ENCODE assay signal across 34 cellular contexts in the genomic region with DNA sequence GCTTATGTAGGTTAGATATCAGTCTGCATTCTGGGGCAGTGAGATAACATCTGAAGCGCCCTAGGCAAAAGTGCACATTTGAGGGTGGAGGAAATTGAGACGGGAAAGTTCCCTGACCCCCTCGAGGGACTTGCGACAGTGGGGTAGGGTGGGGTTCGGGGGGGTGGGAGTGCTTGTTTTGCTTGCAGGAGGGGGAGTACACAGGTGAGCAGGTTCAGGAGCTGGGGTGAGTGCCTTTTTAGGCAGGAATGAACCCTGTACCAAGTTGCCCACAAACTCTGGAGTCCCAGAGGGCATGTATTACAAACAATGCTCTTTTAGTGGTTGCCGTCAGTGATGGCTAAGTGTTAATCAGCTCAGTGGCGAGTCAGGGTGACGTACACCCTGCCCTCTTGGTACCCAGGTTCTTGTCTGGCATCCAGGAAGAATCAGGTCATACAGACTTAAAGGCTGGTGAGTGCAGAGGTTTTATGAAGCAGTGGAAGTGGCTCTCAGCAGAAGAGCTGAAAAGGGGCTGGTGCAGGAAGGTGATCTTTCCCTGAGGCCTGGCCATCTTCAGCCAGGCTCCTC. TPM values are rescaled to one million over a fixed set of nuclear protein-coding genes. Genes with fewer than 3 reads are reported as not detected.
A peak's percentile ranks its signal among the peaks of the same experiment; 100 is the strongest.
DNase-seq lines count a peak whose midpoint lies in the region; ATAC-seq and TF ChIP-seq lines count a peak whose summit lies in the region.
"Had no signal": no experiment of that assay in that cellular context is flagged by ENCODE, and none has a peak within 500 bp of the region (broad histone marks: within the 10 kb centered on the region; RNA-seq: fewer than 3 reads in every experiment).

No MANE protein-coding gene starts in this region.

- H3K9me3 ChIP-seq in Caco-2, result no peaks in the 10 kb centered on the region
- H3K9me3 ChIP-seq: BE2C, HAP-1, spleen, thoracic aorta, vagina had no signal

- H3K27ac Mint-ChIP-seq in Caco-2 (ENCODE audit: unreplicated experiment), result peak overlapping the region; percentile 76
- no peak overlapping the region for H3K27ac Mint-ChIP-seq in activated T-helper 17 cell treated with anti-CD3 and anti-CD28 coated beads, Interleukin-2, amount 50 U/mL, for 72 hours
- H3K27ac Mint-ChIP-seq: activated CD8-positive, alpha-beta T cell treated with anti-CD3 and anti-CD28 coated beads, Interleukin-2, amount 10 ng/mL, durations not matched to agents 7 days and 5 days; activated naive CD4-positive, alpha-beta T cell treated with anti-CD3 and anti-CD28 coated beads, Interleukin-2, amount 50 U/mL, for 24 hours; activated T-helper 2 cell treated with anti-CD3 and anti-CD28 coated beads, Interferon-gamma antibody, Interleukin-2, Interleukin-4, amounts not matched to agents 10 μg/mL and 5 μg/mL and 100 μg/mL, durations not matched to agents 14 hours and 24 hours and 36 hours; CD8-positive, alpha-beta memory T cell; memory B cell; stimulated activated naive CD8-positive, alpha-beta T cell treated with anti-CD3 and anti-CD28 coated beads, Interleukin-15, Interleukin-2, amounts not matched to agents 100 ng/mL and 50 ng/mL, for 24 hours had no signal

- H3K36me3 Mint-ChIP-seq in Caco-2 (ENCODE audit: insufficient read depth, unreplicated experiment), result peaks cover 57% of the 10 kb centered on the region
- no peaks in the 10 kb centered on the region for H3K36me3 Mint-ChIP-seq in activated T-helper 17 cell treated with anti-CD3 and anti-CD28 coated beads, Interleukin-2, amount 50 U/mL, for 72 hours (ENCODE audit: low read depth)
- H3K36me3 Mint-ChIP-seq: activated naive CD4-positive, alpha-beta T cell treated with anti-CD3 and anti-CD28 coated beads, Interleukin-2, amount 50 U/mL, for 24 hours; CD8-positive, alpha-beta memory T cell; memory B cell had no signal

- BruUV-seq in Caco-2 (replicated peaks; lab: Mats Ljungman, UMichigan), result TSS peak; percentile 25

- no peak for TF ChIP-seq CTCF in Caco-2 (IDR thresholded peaks at IDR 0.05; ENCODE audit: insufficient read depth in 1 of 2, low read depth in 1 of 2, low read length in 1 of 2, severe bottlenecking in 1 of 2, unreplicated experiment in 1 of 2)

- H3K4me1 ChIP-seq in Caco-2, result peaks cover 65% of the 10 kb centered on the region
- H3K4me1 ChIP-seq: BE2C, HAP-1, vagina had no signal

- H3K4me3 ChIP-seq in Caco-2 (ENCODE audit: low read depth, low read length), result no peak overlapping the region
- H3K4me3 ChIP-seq: HAP-1, spleen, thoracic aorta, vagina had no signal

- H3K9me3 Mint-ChIP-seq in Caco-2 (ENCODE audit: unreplicated experiment), result no peaks in the 10 kb centered on the region
- H3K9me3 Mint-ChIP-seq in activated T-helper 17 cell treated with anti-CD3 and anti-CD28 coated beads, Interleukin-2, amount 50 U/mL, for 72 hours, result no peaks in the 10 kb centered on the region
- H3K9me3 Mint-ChIP-seq: activated naive CD4-positive, alpha-beta T cell treated with anti-CD3 and anti-CD28 coated beads, Interleukin-2, amount 50 U/mL, for 24 hours; activated T-helper 2 cell treated with anti-CD3 and anti-CD28 coated beads, Interferon-gamma antibody, Interleukin-2, Interleukin-4, amounts not matched to agents 10 μg/mL and 5 μg/mL and 100 μg/mL, durations not matched to agents 14 hours and 24 hours and 36 hours; memory B cell; neural crest cell; stimulated activated naive CD8-positive, alpha-beta T cell treated with anti-CD3 and anti-CD28 coated beads, Interleukin-15, Interleukin-2, amounts not matched to agents 100 ng/mL and 50 ng/mL, for 24 hours had no signal

- no peaks in the 10 kb centered on the region for H3K27me3 ChIP-seq in Caco-2 (replicated peaks; ENCODE audit: control insufficient read depth, insufficient read depth, low read length)
- H3K27me3 ChIP-seq: BE2C, spleen, vagina had no signal

- H3K4me3 Mint-ChIP-seq in Caco-2 (ENCODE audit: unreplicated experiment), result peak overlapping the region; percentile 22
- H3K4me3 Mint-ChIP-seq in activated T-helper 17 cell treated with anti-CD3 and anti-CD28 coated beads, Interleukin-2, amount 50 U/mL, for 72 hours, result no peak overlapping the region
- H3K4me3 Mint-ChIP-seq: activated CD8-positive, alpha-beta T cell treated with anti-CD3 and anti-CD28 coated beads, Interleukin-2, amount 10 ng/mL, durations not matched to agents 7 days and 5 days; activated naive CD4-positive, alpha-beta T cell treated with anti-CD3 and anti-CD28 coated beads, Interleukin-2, amount 50 U/mL, for 24 hours; CD8-positive, alpha-beta memory T cell; memory B cell; neural crest cell; stimulated activated naive CD8-positive, alpha-beta T cell treated with anti-CD3 and anti-CD28 coated beads, Interleukin-15, Interleukin-2, amounts not matched to agents 100 ng/mL and 50 ng/mL, for 24 hours had no signal

- DNase-seq in Caco-2 (no peak), LHCN-M2 (ENCODE audit: low read depth) (peak; percentile 40), kidney tubule cell (ENCODE audit: low spot score) (peak; percentile 48), nucleus accumbens (lab: John Stamatoyannopoulos, UW) (no peak), NCI-H2171 treated with DMSO at 0.1 percent for 48 hours (lab: John Stamatoyannopoulos, UW) (no peak), mesenteric fat pad (ENCODE audit: low spot score) (no peak)
- no peak for DNase-seq in activated naive CD4-positive, alpha-beta T cell treated with Interleukin-2 at 50 U/mL for 16 hours
- DNase-seq: ACHN; activated CD4-positive, CD25-positive, alpha-beta regulatory T cell treated with anti-CD3 and anti-CD28 coated beads, Interleukin-2, amount 50 U/mL, for 72 hours; activated CD8-positive, alpha-beta T cell treated with anti-CD3 and anti-CD28 coated beads, Interleukin-2, amount 10 ng/mL, durations not matched to agents 7 days and 5 days; amygdala; BE2C; CD8-positive, alpha-beta memory T cell; DMS 273 treated with DMSO at 0.1 percent for 48 hours; hypothalamus; left colon; NCI-H1092; NCI-H1694 treated with DMSO at 0.1 percent for 48 hours; NCI-H526; OCI-M1; right cardiac atrium; Right ventricle myocardium superior; spleen; stimulated activated CD4-positive, alpha-beta T cell treated with anti-CD3 and anti-CD28 coated beads, Interleukin-2, amount 100 ng/mL, for 24 hours; T-helper 2 cell had no signal

- H3K4me1 Mint-ChIP-seq in Caco-2 (ENCODE audit: low read depth, unreplicated experiment), result peaks cover 46% of the 10 kb centered on the region
- peaks cover 13% of the 10 kb centered on the region for H3K4me1 Mint-ChIP-seq in activated T-helper 17 cell treated with anti-CD3 and anti-CD28 coated beads, Interleukin-2, amount 50 U/mL, for 72 hours

- CTCF ChIA-PET in Caco-2 (lab: Charles Lee), result interaction anchor here (1.1 kb wide), 1 partner anchor 13 kb away, joined by 3 read pairs; no protein-coding TSS in a partner anchor

- ATAC-seq in activated T-helper 17 cell treated with anti-CD3 and anti-CD28 coated beads, Interleukin-2, amount 50 U/mL, for 72 hours (replicated peaks), result peak; percentile 53
- ATAC-seq: activated CD8-positive, alpha-beta T cell treated with anti-CD3 and anti-CD28 coated beads, Interleukin-2, amount 10 ng/mL, durations not matched to agents 7 days and 5 days; left colon; right cardiac atrium had no signal

- POLR2A ChIA-PET in Caco-2 (lab: Charles Lee), result no interaction called here

- intact Hi-C loops in Caco-2 (cut with micrococcal nuclease; ENCODE audit: unreplicated experiment), result no loop called here

- no peaks in the 10 kb centered on the region for H3K27me3 Mint-ChIP-seq in Caco-2 (ENCODE audit: insufficient read depth, unreplicated experiment)
- no peaks in the 10 kb centered on the region for H3K27me3 Mint-ChIP-seq in activated T-helper 17 cell treated with anti-CD3 and anti-CD28 coated beads, Interleukin-2, amount 50 U/mL, for 72 hours
- H3K27me3 Mint-ChIP-seq: activated naive CD4-positive, alpha-beta T cell treated with anti-CD3 and anti-CD28 coated beads, Interleukin-2, amount 50 U/mL, for 24 hours; stimulated activated naive CD8-positive, alpha-beta T cell treated with anti-CD3 and anti-CD28 coated beads, Interleukin-15, Interleukin-2, amounts not matched to agents 100 ng/mL and 50 ng/mL, for 24 hours had no signal

- H3K36me3 ChIP-seq in Caco-2 (ENCODE audit: control insufficient read depth, insufficient read depth, low read length), result no peaks in the 10 kb centered on the region
- H3K36me3 ChIP-seq: BE2C, HAP-1, spleen, thoracic aorta, vagina had no signal

RNA-seq across cellular contexts. Expression of a gene that starts 31.7 kb away (rescaled TPM):
- total RNA-seq in Caco-2 (2022) (119 and 120 TPM in 2 replicates), LHCN-M2 (2014; rRNA removed) (1.8 and 2.4 TPM in 2 replicates), mesenteric fat pad (not detected)
- polyA plus RNA-seq in LHCN-M2 (2012), result 0.17 TPM
- not detected for total RNA-seq in activated T-helper 17 cell treated with anti-CD3 and anti-CD28 coated beads, Interleukin-2, amount 50 U/mL, for 72 hours
- total RNA-seq: activated CD8-positive, alpha-beta T cell treated with anti-CD3 and anti-CD28 coated beads, Interleukin-2, amount 10 ng/mL, durations not matched to agents 7 days and 5 days; activated T-helper 2 cell treated with anti-CD3 and anti-CD28 coated beads, Interferon-gamma antibody, Interleukin-2, Interleukin-4, amounts not matched to agents 10 μg/mL and 5 μg/mL and 100 μg/mL, durations not matched to agents 14 hours and 24 hours and 36 hours; CD8-positive, alpha-beta memory T cell; Right ventricle myocardium superior; thoracic aorta had no signal
- polyA plus RNA-seq: CD8-positive, alpha-beta memory T cell; spleen had no signal

RNA-seq across cellular contexts. Expression of a gene that starts 47.1 kb away (rescaled TPM):
- total RNA-seq in Caco-2 (2022), result 96.8 and 101 TPM in 2 replicates
- total RNA-seq in LHCN-M2 (2014; rRNA removed), result 75.9 and 97.7 TPM in 2 replicates
- 12.4 TPM for polyA plus RNA-seq in LHCN-M2 (2012)
- total RNA-seq in activated T-helper 17 cell treated with anti-CD3 and anti-CD28 coated beads, Interleukin-2, amount 50 U/mL, for 72 hours, result 100 to 1,000 TPM in 1 of 2 donors, 10 to 100 TPM in 1; 83.5 to 108 TPM
- 105 TPM for total RNA-seq in mesenteric fat pad

Comparison
In these comparisons a context has a peak if more than half of its experiments do, and no peak if none do; other contexts are left out.
1. DNase-seq: peak in LHCN-M2 (single experiment) and kidney tubule cell (single experiment); none in Caco-2 (0 of 2), activated naive CD4-positive, alpha-beta T cell treated with Interleukin-2 at 50 U/mL for 16 hours (single experiment), nucleus accumbens (0 of 56), NCI-H2171 treated with DMSO at 0.1 percent for 48 hours (single experiment) and mesenteric fat pad (single experiment).
2. RNA of a gene that starts 31.7 kb away (total RNA-seq): 119 to 120 TPM in Caco-2; 1.8 to 2.4 TPM in LHCN-M2, not detected in activated T-helper 17 cell treated with anti-CD3 and anti-CD28 coated beads, Interleukin-2, amount 50 U/mL, for 72 hours and not detected in mesenteric fat pad (single experiment); every median in the first group is over 10 times any median in the second.